Comparison of ENCODE assay signal across 16 cellular contexts in the genomic region with DNA sequence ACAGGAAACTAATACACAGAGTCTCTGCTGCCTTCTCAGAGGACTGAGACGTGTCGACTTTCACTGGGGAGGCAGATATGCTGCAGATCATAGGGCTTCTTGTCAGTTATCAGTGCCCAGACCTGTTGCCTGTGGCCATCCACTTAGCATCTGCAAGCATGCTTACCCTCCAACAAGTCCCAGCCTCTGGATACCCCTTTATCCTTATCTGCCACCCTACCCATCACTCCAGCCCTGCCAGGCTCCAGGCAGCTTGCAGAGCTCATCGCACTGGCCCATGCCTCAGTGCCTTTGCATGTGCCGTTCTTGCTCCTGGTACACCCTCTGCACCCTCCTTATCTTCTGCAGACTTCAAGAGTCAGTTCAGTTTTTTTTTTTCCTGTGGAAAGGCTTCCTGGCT.
"Had no signal": no experiment of that assay in that cellular context is flagged by ENCODE, and none has a peak within 500 bp of the region (broad histone marks: within the 10 kb centered on the region; RNA-seq: fewer than 3 reads in every experiment).

No MANE protein-coding gene starts in this region.

- H3K9me3 Mint-ChIP-seq: activated T-helper 17 cell treated with anti-CD3 and anti-CD28 coated beads, Interleukin-2, amount 50 U/mL, for 72 hours; naive thymus-derived CD8-positive, alpha-beta T cell had no signal

- FAIRE-seq: colon, endometrium, keratinocyte had no signal

- DNase-seq: activated CD4-positive, alpha-beta T cell treated with anti-CD3 and anti-CD28 coated beads, Interleukin-2, amount 50 U/mL, for 4 hours; activated CD4-positive, CD25-positive, alpha-beta regulatory T cell treated with anti-CD3 and anti-CD28 coated beads, Interleukin-2, amount 50 U/mL, for 72 hours; activated naive CD4-positive, alpha-beta T cell treated with anti-CD3 and anti-CD28 coated beads, Interleukin-2, amount 50 U/mL, for 16 hours; caudate nucleus; left lung; mammary epithelial cell; naive thymus-derived CD8-positive, alpha-beta T cell; stimulated activated CD4-positive, alpha-beta T cell treated with anti-CD3 and anti-CD28 coated beads, Interleukin-2, amount 100 ng/mL, for 48 hours; stimulated activated naive B cell treated with anti-CD40 and anti-IgM and Interleukin-4, amounts not matched to agents 10 μg/mL and 1 μg/mL and 100 μg/mL, for 72 hours; T1000; trophoblast cell had no signal

- H3K36me3 Mint-ChIP-seq: naive thymus-derived CD8-positive, alpha-beta T cell; stimulated activated naive B cell treated with anti-CD40 and anti-IgM and Interleukin-4, amounts not matched to agents 10 μg/mL and 1 μg/mL and 100 μg/mL, for 72 hours had no signal

- H3K4me3 ChIP-seq: left lung had no signal

- H3K9ac ChIP-seq: parathyroid adenoma had no signal

- H3K27ac ChIP-seq: left lung, parathyroid adenoma had no signal

- H3K4me3 Mint-ChIP-seq: activated T-helper 17 cell treated with anti-CD3 and anti-CD28 coated beads, Interleukin-2, amount 50 U/mL, for 72 hours; naive thymus-derived CD8-positive, alpha-beta T cell; stimulated activated naive B cell treated with anti-CD40 and anti-IgM and Interleukin-4, amounts not matched to agents 10 μg/mL and 1 μg/mL and 100 μg/mL, for 72 hours had no signal

- H3K4me1 ChIP-seq: left lung, parathyroid adenoma had no signal

- H3K27ac Mint-ChIP-seq: activated T-helper 17 cell treated with anti-CD3 and anti-CD28 coated beads, Interleukin-2, amount 50 U/mL, for 72 hours; naive thymus-derived CD8-positive, alpha-beta T cell; stimulated activated naive B cell treated with anti-CD40 and anti-IgM and Interleukin-4, amounts not matched to agents 10 μg/mL and 1 μg/mL and 100 μg/mL, for 72 hours had no signal

- ATAC-seq: activated T-helper 17 cell treated with anti-CD3 and anti-CD28 coated beads, Interleukin-2, amount 50 U/mL, for 72 hours; left lung; naive thymus-derived CD8-positive, alpha-beta T cell; stimulated activated naive B cell treated with anti-CD40 and anti-IgM and Interleukin-4, amounts not matched to agents 10 μg/mL and 1 μg/mL and 100 μg/mL, for 72 hours had no signal

- H3K9me3 ChIP-seq: left lung had no signal

- H3K36me3 ChIP-seq: left lung had no signal
